7 cellular contexts compared by ENCODE assay signal in the genomic region with DNA sequence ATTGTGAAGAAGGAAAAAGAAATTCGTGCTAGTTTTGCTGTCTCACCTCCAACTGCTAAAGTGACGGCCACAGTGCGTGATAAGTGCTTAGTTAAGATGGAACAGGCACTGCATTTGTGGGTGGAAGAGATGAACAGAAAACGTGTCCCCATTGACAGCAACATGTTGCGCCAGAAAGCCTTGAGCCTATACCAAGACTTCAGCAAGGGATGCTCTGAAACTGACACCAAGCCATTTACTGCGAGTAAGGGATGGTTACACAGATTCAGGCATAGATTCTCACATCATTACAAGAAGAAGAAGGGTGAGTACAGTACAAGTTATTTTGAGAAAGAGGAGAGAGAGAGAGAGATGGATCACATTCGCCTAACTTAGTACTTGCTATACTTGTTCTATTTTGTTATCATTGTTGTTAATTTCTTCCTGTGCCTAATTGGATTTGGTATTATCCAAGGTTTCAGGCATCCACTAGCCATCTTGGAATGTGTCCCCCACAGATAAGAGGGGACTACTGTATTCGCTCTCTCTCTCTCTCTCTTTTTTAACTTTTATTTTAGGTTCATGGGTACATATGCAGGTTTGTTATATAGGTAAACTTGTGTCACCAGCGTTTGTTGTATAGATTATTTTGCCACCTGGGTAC. TPM values are rescaled to one million over a fixed set of nuclear protein-coding genes. Genes with fewer than 3 reads are reported as not detected.
DNase-seq lines count a peak whose midpoint lies in the region; ATAC-seq lines count a peak whose summit lies in the region.
"Not testable (repeated sequence)": the region's sequence is repeated elsewhere in the genome, so short reads cannot be mapped to it uniquely, and the experiment has no call there.

No MANE protein-coding gene starts in this region.

- H3K27me3 ChIP-seq in endocrine pancreas (ENCODE audit: control insufficient read depth, insufficient read depth, low read length); neuron (ENCODE audit: insufficient read depth, low read length): not testable (repeated sequence)

- H3K9me3 ChIP-seq in endocrine pancreas (ENCODE audit: control insufficient read depth, low read length); neuron (ENCODE audit: low read length): not testable (repeated sequence)

- CTCF ChIA-PET in activated CD8-positive, alpha-beta T cell treated with anti-CD3 and anti-CD28 coated beads, Interleukin-2, amount 10 ng/mL, durations not matched to agents 7 days and 5 days (lab: Charles Lee): not testable (repeated sequence)

- H3K27ac Mint-ChIP-seq in activated CD8-positive, alpha-beta T cell treated with anti-CD3 and anti-CD28 coated beads, Interleukin-2, amount 10 ng/mL, durations not matched to agents 7 days and 5 days: peak overlapping the region; percentile 91

- not testable (repeated sequence) for H3K9ac ChIP-seq in endocrine pancreas (ENCODE audit: control insufficient read depth, insufficient read depth, low read length)

- not testable (repeated sequence) for H3K27me3 Mint-ChIP-seq in activated CD8-positive, alpha-beta T cell treated with anti-CD3 and anti-CD28 coated beads, Interleukin-2, amount 10 ng/mL, durations not matched to agents 7 days and 5 days (ENCODE audit: low read depth)

- ATAC-seq in GM18858 (IDR thresholded peaks at IDR 0.05; ENCODE audit: unreplicated experiment) (peak; percentile 45), GM21786 (IDR thresholded peaks at IDR 0.05; ENCODE audit: unreplicated experiment) (peak; percentile 51), HG03159 (IDR thresholded peaks at IDR 0.05; ENCODE audit: unreplicated experiment) (peak; percentile 54)
- peak; percentile 77 for ATAC-seq in activated CD8-positive, alpha-beta T cell treated with anti-CD3 and anti-CD28 coated beads, Interleukin-2, amount 10 ng/mL, durations not matched to agents 7 days and 5 days

- peak overlapping the region; percentile 67 for H2AFZ ChIP-seq in neuron (ENCODE audit: low read depth, low read length)

- H3K36me3 ChIP-seq in endocrine pancreas (ENCODE audit: control insufficient read depth, insufficient read depth, low read length); neuron (ENCODE audit: insufficient read depth, low read length): not testable (repeated sequence)

- H3K4me1 ChIP-seq in endocrine pancreas (ENCODE audit: control insufficient read depth, insufficient read depth, low read length): not testable (repeated sequence)
- peaks cover 10% of the 10 kb centered on the region for H3K4me1 ChIP-seq in neuron (ENCODE audit: insufficient read depth, low read length)

- H3K9me3 Mint-ChIP-seq in activated CD8-positive, alpha-beta T cell treated with anti-CD3 and anti-CD28 coated beads, Interleukin-2, amount 10 ng/mL, durations not matched to agents 7 days and 5 days (ENCODE audit: insufficient read depth): not testable (repeated sequence)

- POLR2A ChIA-PET in activated CD8-positive, alpha-beta T cell treated with anti-CD3 and anti-CD28 coated beads, Interleukin-2, amount 10 ng/mL, durations not matched to agents 7 days and 5 days (lab: Charles Lee): interaction anchor here (0.7 kb wide), 1 partner anchor 13 kb away, joined by 3 read pairs; no protein-coding TSS in a partner anchor

- H3K4me1 Mint-ChIP-seq in activated CD8-positive, alpha-beta T cell treated with anti-CD3 and anti-CD28 coated beads, Interleukin-2, amount 10 ng/mL, durations not matched to agents 7 days and 5 days (ENCODE audit: low read depth): peaks cover 37% of the 10 kb centered on the region

- H3K4me3 Mint-ChIP-seq in activated CD8-positive, alpha-beta T cell treated with anti-CD3 and anti-CD28 coated beads, Interleukin-2, amount 10 ng/mL, durations not matched to agents 7 days and 5 days: peak overlapping the region; percentile 79

- not testable (repeated sequence) for H3K36me3 Mint-ChIP-seq in activated CD8-positive, alpha-beta T cell treated with anti-CD3 and anti-CD28 coated beads, Interleukin-2, amount 10 ng/mL, durations not matched to agents 7 days and 5 days (ENCODE audit: low read depth)

- H3K4me3 ChIP-seq in endocrine pancreas (ENCODE audit: control insufficient read depth, insufficient read depth, low read length): peak overlapping the region; percentile 24
- H3K4me3 ChIP-seq in neuron (ENCODE audit: low read length): not testable (repeated sequence)

- peak; percentile 57 for DNase-seq in NOMO-1 treated with DMSO at 0.1 percent for 48 hours (lab: John Stamatoyannopoulos, UW; ENCODE audit: unreplicated experiment)
- peak; percentile 37 for DNase-seq in activated CD8-positive, alpha-beta T cell treated with anti-CD3 and anti-CD28 coated beads, Interleukin-2, amount 10 ng/mL, durations not matched to agents 7 days and 5 days

RNA-seq across cellular contexts. Expression of gene GTF2I, which starts 6.9 kb away (rescaled TPM):
- total RNA-seq in activated CD8-positive, alpha-beta T cell treated with anti-CD3 and anti-CD28 coated beads, Interleukin-2, amount 10 ng/mL, durations not matched to agents 7 days and 5 days: 100 to 1,000 TPM; 173 to 177 TPM
